35 cellular contexts compared by ENCODE assay signal in the genomic region with DNA sequence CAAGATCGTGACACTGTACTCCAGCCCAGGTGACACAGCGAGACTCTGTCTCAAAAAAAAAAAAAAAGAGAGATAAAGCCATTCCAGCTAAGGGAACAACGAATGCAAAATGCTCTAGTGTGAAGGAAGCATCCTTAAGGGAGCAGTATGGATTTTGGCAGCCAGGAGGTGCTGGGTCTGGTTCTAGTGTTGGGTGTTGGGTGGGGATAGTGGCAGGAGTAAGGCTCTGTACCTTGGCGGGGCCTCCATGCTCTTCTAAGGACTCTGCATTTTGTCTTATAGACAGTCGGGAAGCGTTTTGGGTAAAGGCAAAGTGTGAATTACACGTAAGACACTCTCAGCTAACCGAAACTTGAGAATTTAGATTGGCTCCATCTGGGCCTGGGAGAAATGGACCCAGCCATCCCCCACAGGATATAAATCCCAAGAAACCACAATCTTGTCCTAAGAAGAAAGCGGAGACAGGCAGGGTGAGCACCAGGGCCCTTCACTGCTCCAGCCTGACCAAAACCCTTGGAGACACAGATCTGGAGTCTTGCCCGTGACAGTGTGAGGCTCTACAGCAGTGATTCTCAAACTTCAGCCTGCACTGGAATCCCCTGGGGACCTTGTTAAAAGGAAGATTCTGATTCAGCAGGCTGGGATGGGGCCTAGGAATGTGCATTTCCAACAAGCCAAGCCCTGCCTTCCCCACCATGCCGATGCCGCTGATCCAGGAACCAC. TPM values are rescaled to one million over a fixed set of nuclear protein-coding genes. Genes with fewer than 3 reads are reported as not detected.
DNase-seq lines count a peak whose midpoint lies in the region; ATAC-seq and TF ChIP-seq lines count a peak whose summit lies in the region.
"Had no signal": no experiment of that assay in that cellular context is flagged by ENCODE, and none has a peak within 500 bp of the region (broad histone marks: within the 10 kb centered on the region; RNA-seq: fewer than 3 reads in every experiment).

No MANE protein-coding gene starts in this region.

- no peak overlapping the region for H4K8ac ChIP-seq in neuronal stem cell (ENCODE audit: low read depth, low read length)

- H2BK5ac ChIP-seq in neuronal stem cell (ENCODE audit: low read length), result no peak overlapping the region

- H3K4me3 ChIP-seq in RWPE2 (ENCODE audit: severe bottlenecking), result no peak overlapping the region
- no peak overlapping the region for H3K4me3 ChIP-seq in neuronal stem cell (ENCODE audit: low read length in 2 of 2)
- no peak overlapping the region for H3K4me3 ChIP-seq in transverse colon
- H3K4me3 ChIP-seq in colonic mucosa, result no peak overlapping the region
- H3K4me3 ChIP-seq: pancreas, PC-9, testis, uterus had no signal

- H3K79me1 ChIP-seq in neuronal stem cell (ENCODE audit: low read depth, low read length), result no peaks in the 10 kb centered on the region

- no peak overlapping the region for H3K18ac ChIP-seq in neuronal stem cell (ENCODE audit: low read length)

- intact Hi-C loops in transverse colon (cut with DNase I; ENCODE audit: low total_unique reads), result no loop called here
- intact Hi-C loops in colonic mucosa (cut with DNase I), result no loop called here

- TF ChIP-seq CTCF in RWPE2 (IDR thresholded peaks at IDR 0.05; ENCODE audit: poor library complexity, severe bottlenecking), result no peak
- no peak for TF ChIP-seq CTCF in transverse colon (IDR thresholded peaks at IDR 0.05)
- no peak for TF ChIP-seq CTCF in colonic mucosa (IDR thresholded peaks at IDR 0.05)

- no CpG with 5 or more reads among the region's 12 CpGs for WGBS in neuronal stem cell (ENCODE audit: extremely low coverage in 2 of 2, insufficient read length in 2 of 2, insufficient replicate concordance in 1 of 2), 2 donors
- 79 to 83% methylated on average over 4 to 12 of the region's 12 CpGs for WGBS in transverse colon (ENCODE audit: low coverage in 1 of 2), 2 donors

- peak overlapping the region; percentile 12 for H2AK5ac ChIP-seq in neuronal stem cell (ENCODE audit: low read depth, low read length)

- no peak overlapping the region for H3K4me2 ChIP-seq in neuronal stem cell (ENCODE audit: insufficient read depth, low read length, poor library complexity, severe bottlenecking)
- H3K4me2 ChIP-seq: PC-9 had no signal

- no peak for ATAC-seq in RWPE2 (ENCODE audit: low read depth)
- ATAC-seq: activated naive CD8-positive, alpha-beta T cell treated with anti-CD3 and anti-CD28 coated beads, Interleukin-2, amount 50 U/mL, for 24 hours; activated T-cell treated with anti-CD3 and anti-CD28 coated beads, Interleukin-2, amount 50 U/mL, for 4 hours; foreskin keratinocyte; left lobe of liver; natural killer cell; pancreas; sciatic nerve; stimulated activated naive B cell treated with anti-CD40 and anti-IgM and Interleukin-4, amounts not matched to agents 10 μg/mL and 1 μg/mL and 100 μg/mL, for 72 hours had no signal

- H3K27me3 ChIP-seq in RWPE2 (ENCODE audit: insufficient read depth, poor library complexity, severe bottlenecking) (no peaks in the 10 kb centered on the region), neuronal stem cell (ENCODE audit: control insufficient read depth in 3 of 3, insufficient read depth in 3 of 3, low read depth in 1 of 3, low read length in 3 of 3) (peaks cover 0 to 56% (median 0%) of the 10 kb centered on the region in 3 experiments), transverse colon (peaks cover 3% of the 10 kb centered on the region), colonic mucosa (no peaks in the 10 kb centered on the region)
- H3K27me3 ChIP-seq: pancreas, testis, uterus had no signal

- H3K27ac ChIP-seq in RWPE2 (ENCODE audit: poor library complexity, severe bottlenecking) (no peak overlapping the region), neuronal stem cell (replicated peaks; ENCODE audit: low read length) (no peak overlapping the region), transverse colon (no peak overlapping the region), colonic mucosa (no peak overlapping the region)
- H3K27ac ChIP-seq: epithelial cell of prostate, foreskin keratinocyte, HL-60, pancreas, PC-9, testis, uterus, VCaP had no signal

- H4K91ac ChIP-seq in neuronal stem cell (ENCODE audit: low read depth, low read length, poor library complexity), result no peak overlapping the region

- no peak overlapping the region for H2AFZ ChIP-seq in neuronal stem cell (ENCODE audit: low read length)
- H2AFZ ChIP-seq: PC-9 had no signal

- H2BK15ac ChIP-seq in neuronal stem cell (ENCODE audit: low read length), result no peak overlapping the region

- TF ChIP-seq EP300 in transverse colon (IDR thresholded peaks at IDR 0.05; ENCODE audit: low read depth), result no peak

- H2BK120ac ChIP-seq in neuronal stem cell (ENCODE audit: low read depth, low read length), result no peak overlapping the region

- H3K9ac ChIP-seq in neuronal stem cell (ENCODE audit: low read depth, low read length, poor library complexity) (no peak overlapping the region), colonic mucosa (ENCODE audit: low read depth in 2 of 2, low read length in 2 of 2) (no peak overlapping the region)

- H3K36me3 ChIP-seq in RWPE2 (ENCODE audit: low read depth) (no peaks in the 10 kb centered on the region), neuronal stem cell (replicated peaks in 1 of 2; ENCODE audit: control insufficient read depth in 2 of 2, insufficient read depth in 2 of 2, low read length in 2 of 2) (no peaks in the 10 kb centered on the region), transverse colon (no peaks in the 10 kb centered on the region), colonic mucosa (no peaks in the 10 kb centered on the region)
- H3K36me3 ChIP-seq: pancreas, uterus had no signal

- peak; percentile 76 for DNase-seq in GM04503 (ENCODE audit: low read depth)
- peak; percentile 23 for DNase-seq in RWPE2 (ENCODE audit: low spot score)
- DNase-seq in fibroblast of peridontal ligament (ENCODE audit: extremely low read depth), result peak; percentile 62
- no peak for DNase-seq in neuronal stem cell (ENCODE audit: low spot score)
- DNase-seq in NCI-H2227 (lab: John Stamatoyannopoulos, UW; ENCODE audit: unreplicated experiment), result no peak
- no peak for DNase-seq in NCI-H2171 treated with DMSO at 0.1 percent for 48 hours (lab: John Stamatoyannopoulos, UW)
- DNase-seq in transverse colon, result no peak
- DNase-seq in colonic mucosa, result no peak
- DNase-seq: activated CD4-positive, alpha-beta T cell treated with anti-CD3 and anti-CD28 coated beads, Interleukin-2, amount 10 ng/mL, durations not matched to agents 7 days and 5 days; activated naive CD8-positive, alpha-beta T cell treated with anti-CD3 and anti-CD28 coated beads, Interleukin-2, amount 50 U/mL, for 24 hours; activated T-cell treated with anti-CD3 and anti-CD28 coated beads, Interleukin-2, amount 50 U/mL, for 4 hours; CD4-positive, alpha-beta T cell; cerebellar nuclear complex; EL; foreskin keratinocyte; hippocampal formation; immature natural killer cell; midbrain; natural killer cell; NCI-H146; NCI-H2171; NCI-H524; NK-92 treated with Interleukin-12 subunit alpha and Interleukin-12 subunit beta, amount 100 ng/mL, for 24 hours; pancreas; PC-9; SHP77 treated with DMSO at 0.1 percent for 48 hours; stimulated activated naive B cell treated with anti-CD40 and anti-IgM and Interleukin-4, amounts not matched to agents 10 μg/mL and 1 μg/mL and 100 μg/mL, for 72 hours; T-helper 9 cell; testis; uterus had no signal

- no peak overlapping the region for H2BK12ac ChIP-seq in neuronal stem cell (ENCODE audit: low read length)

- H3K4me1 ChIP-seq in RWPE2 (ENCODE audit: insufficient read depth, poor library complexity, severe bottlenecking), result peaks cover 6% of the 10 kb centered on the region
- H3K4me1 ChIP-seq in neuronal stem cell (ENCODE audit: control insufficient read depth in 2 of 2, insufficient read depth in 1 of 2, low read depth in 1 of 2, low read length in 2 of 2), result peaks cover 2 to 11% of the 10 kb centered on the region in 2 donors
- H3K4me1 ChIP-seq in transverse colon, result no peaks in the 10 kb centered on the region
- H3K4me1 ChIP-seq in colonic mucosa, result no peaks in the 10 kb centered on the region
- H3K4me1 ChIP-seq: pancreas, testis, uterus had no signal

- no peak for TF ChIP-seq POLR2A in transverse colon (IDR thresholded peaks at IDR 0.05)

- in situ Hi-C loops in transverse colon (cut with MboI; ENCODE audit: low pct_ligation_motif_present in 1 of 4, low pct_unique_long_range_greater_than_20kb in 1 of 4, low sequenced_read_pairs in 3 of 4), result no loop called here

- no peak overlapping the region for H3K14ac ChIP-seq in neuronal stem cell (ENCODE audit: low read length)

- H3K4ac ChIP-seq in neuronal stem cell (ENCODE audit: low read length), result no peak overlapping the region

- H3K9me3 ChIP-seq in RWPE2 (ENCODE audit: severe bottlenecking), result no peaks in the 10 kb centered on the region
- no peaks in the 10 kb centered on the region for H3K9me3 ChIP-seq in neuronal stem cell (replicated peaks in 1 of 2; ENCODE audit: control insufficient read depth in 2 of 2, insufficient read depth in 1 of 2, low read depth in 1 of 2, low read length in 2 of 2)
- no peaks in the 10 kb centered on the region for H3K9me3 ChIP-seq in transverse colon
- H3K9me3 ChIP-seq in colonic mucosa, result no peaks in the 10 kb centered on the region
- H3K9me3 ChIP-seq: pancreas, testis, uterus had no signal

- no peak overlapping the region for H3K23ac ChIP-seq in neuronal stem cell (ENCODE audit: low read depth, low read length, poor library complexity)

RNA-seq across cellular contexts. Expression of gene PHB1, which starts 33.1 kb away (rescaled TPM):
- 110 TPM for polyA plus RNA-seq in neuronal stem cell (2013, experiment 1 of 2)
- polyA plus RNA-seq in neuronal stem cell (2013, experiment 2 of 2), result 105 TPM
- total RNA-seq in transverse colon (100 to 1,000 TPM in 1 of 4 donors, 10 to 100 TPM in 3; 40.8 to 114 (median 74.4) TPM), colonic mucosa (100 to 1,000 TPM; 229 to 487 TPM)

RNA-seq across cellular contexts. Expression of gene NGFR, which starts 47.3 kb away (rescaled TPM):
- polyA plus RNA-seq in neuronal stem cell (2013, experiment 1 of 2), result 29.4 TPM
- polyA plus RNA-seq in neuronal stem cell (2013, experiment 2 of 2), result 29.5 TPM
- total RNA-seq in transverse colon, result 10 to 100 TPM in 2 of 4 donors, 1 to 10 TPM in 2; 3.3 to 19.8 (median 8.2) TPM
- total RNA-seq in colonic mucosa, result 1 to 10 TPM in 1 of 2 donors, under 1 TPM in 1; 0.49 to 2.7 TPM

Comparison
In these comparisons a context has a peak if more than half of its experiments do, and no peak if none do; other contexts are left out.
1. DNase-seq: peak in GM04503 (single experiment), RWPE2 (single experiment) and fibroblast of peridontal ligament (single experiment); none in neuronal stem cell (single experiment), NCI-H2227 (single experiment), NCI-H2171 treated with DMSO at 0.1 percent for 48 hours (single experiment), transverse colon (single experiment) and colonic mucosa (single experiment).